In the genomic region with DNA sequence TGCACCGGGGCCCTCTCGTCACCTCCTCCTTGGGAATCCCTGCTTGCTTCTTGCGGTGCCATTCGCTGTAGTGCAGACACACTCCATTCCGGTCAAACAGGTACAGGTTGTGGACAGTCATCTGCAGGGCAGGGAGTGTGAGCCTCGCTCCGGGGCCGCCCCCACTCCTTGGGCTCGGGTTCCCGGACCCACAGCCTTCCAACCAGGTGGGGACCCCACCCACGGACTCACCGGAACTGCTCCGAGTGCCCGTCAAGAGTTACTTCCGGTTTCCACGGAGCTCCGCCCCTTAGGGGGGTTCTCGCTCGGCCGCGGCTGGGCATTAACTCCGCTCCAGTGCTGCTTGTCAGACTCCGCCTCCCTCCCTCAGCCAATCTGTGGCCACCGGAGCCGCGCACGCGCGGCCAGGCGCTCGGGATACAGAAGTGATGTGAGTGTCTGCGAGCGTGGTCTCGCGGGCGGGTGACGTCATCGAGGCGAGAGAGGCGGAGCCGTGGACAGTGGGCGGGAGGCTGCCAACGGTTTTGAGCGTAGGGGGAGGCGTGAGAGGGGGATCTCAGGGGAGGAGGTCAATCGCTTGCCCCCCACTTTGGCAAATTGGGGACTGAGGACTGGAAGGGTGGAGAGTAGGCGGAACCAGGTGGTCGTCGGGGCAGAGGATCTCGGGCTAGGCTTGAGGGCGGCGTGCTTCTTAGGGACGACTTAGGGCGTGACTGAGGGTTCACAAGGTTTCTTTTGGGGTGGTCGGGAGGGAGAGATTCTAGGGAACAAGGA, we compare ENCODE assay signal across 8 cellular contexts. TPM values are rescaled to one million over a fixed set of nuclear protein-coding genes. Genes with fewer than 3 reads are reported as not detected.
DNase-seq lines count a peak whose midpoint lies in the region; ATAC-seq lines count a peak whose summit lies in the region.

A gene with protein sequence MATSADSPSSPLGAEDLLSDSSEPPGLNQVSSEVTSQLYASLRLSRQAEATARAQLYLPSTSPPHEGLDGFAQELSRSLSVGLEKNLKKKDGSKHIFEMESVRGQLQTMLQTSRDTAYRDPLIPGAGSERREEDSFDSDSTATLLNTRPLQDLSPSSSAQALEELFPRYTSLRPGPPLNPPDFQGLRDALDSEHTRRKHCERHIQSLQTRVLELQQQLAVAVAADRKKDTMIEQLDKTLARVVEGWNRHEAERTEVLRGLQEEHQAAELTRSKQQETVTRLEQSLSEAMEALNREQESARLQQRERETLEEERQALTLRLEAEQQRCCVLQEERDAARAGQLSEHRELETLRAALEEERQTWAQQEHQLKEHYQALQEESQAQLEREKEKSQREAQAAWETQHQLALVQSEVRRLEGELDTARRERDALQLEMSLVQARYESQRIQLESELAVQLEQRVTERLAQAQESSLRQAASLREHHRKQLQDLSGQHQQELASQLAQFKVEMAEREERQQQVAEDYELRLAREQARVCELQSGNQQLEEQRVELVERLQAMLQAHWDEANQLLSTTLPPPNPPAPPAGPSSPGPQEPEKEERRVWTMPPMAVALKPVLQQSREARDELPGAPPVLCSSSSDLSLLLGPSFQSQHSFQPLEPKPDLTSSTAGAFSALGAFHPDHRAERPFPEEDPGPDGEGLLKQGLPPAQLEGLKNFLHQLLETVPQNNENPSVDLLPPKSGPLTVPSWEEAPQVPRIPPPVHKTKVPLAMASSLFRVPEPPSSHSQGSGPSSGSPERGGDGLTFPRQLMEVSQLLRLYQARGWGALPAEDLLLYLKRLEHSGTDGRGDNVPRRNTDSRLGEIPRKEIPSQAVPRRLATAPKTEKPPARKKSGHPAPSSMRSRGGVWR (plus strand): TSS at position 498 of the 774 bp plus-strand sequence. CDS start 874 bp downstream, outside the sequence.
Gene TRAPPC1 (minus strand): TSS at position 238 of the 774 bp plus-strand sequence. CDS start 117 bp downstream, at position 121.

- H3K4me1 ChIP-seq in BLaER1 treated with 17β-estradiol and CSF1 and Interleukin-3, amounts not matched to agents 10 nM and 100 nM: peaks cover 35 to 59% (median 51%) of the 10 kb centered on the region in 10 experiments

- DNase-seq in NCI-H748 (lab: John Stamatoyannopoulos, UW; ENCODE audit: unreplicated experiment): peak; percentile 100
- DNase-seq in activated CD4-positive, alpha-beta T cell treated with anti-CD3 and anti-CD28 coated beads, Interleukin-2, amount 50 U/mL, for 1 hour: peak; percentile 99
- peak; percentile 90 for DNase-seq in cortex of kidney (lab: John Stamatoyannopoulos, UW)
- DNase-seq in left lobe of liver (ENCODE audit: low spot score): peak; percentile 100
- peak; percentile 99 for DNase-seq in stimulated activated CD4-positive, alpha-beta T cell treated with anti-CD3 and anti-CD28 coated beads, Interleukin-2, amount 100 ng/mL, for 4 hours (ENCODE audit: low read depth)

- peaks cover 22 to 36% (median 28%) of the 10 kb centered on the region in 11 experiments for H3K36me3 ChIP-seq in BLaER1 treated with 17β-estradiol and CSF1 and Interleukin-3, amounts not matched to agents 10 nM and 100 nM

- H4K20me1 ChIP-seq in BLaER1 treated with 17β-estradiol and CSF1 and Interleukin-3, amounts not matched to agents 10 nM and 100 nM: peaks cover 0 to 7% (median 0%) of the 10 kb centered on the region in 11 experiments; a peak in 2 of 22 replicates

- peak within 1 kb of the TSS; percentile 70 to 96 (median 90) for H3K4me3 ChIP-seq in BLaER1 treated with 17β-estradiol and CSF1 and Interleukin-3, amounts not matched to agents 10 nM and 100 nM

- peak within 1 kb of the TSS; percentile 73 to 95 (median 89) for H3K27ac ChIP-seq in BLaER1 treated with 17β-estradiol and CSF1 and Interleukin-3, amounts not matched to agents 10 nM and 100 nM

- H3K9me3 ChIP-seq in BLaER1 treated with 17β-estradiol and CSF1 and Interleukin-3, amounts not matched to agents 10 nM and 100 nM (replicated peaks in 1 of 11): no peaks in the 10 kb centered on the region

- no peaks in the 10 kb centered on the region for H3K27me3 ChIP-seq in BLaER1 treated with 17β-estradiol and CSF1 and Interleukin-3, amounts not matched to agents 10 nM and 100 nM

- peak; percentile 95 for ATAC-seq in GM19351 (IDR thresholded peaks at IDR 0.05; ENCODE audit: unreplicated experiment)
- ATAC-seq in HG03521 (IDR thresholded peaks at IDR 0.05; ENCODE audit: unreplicated experiment): peak; percentile 96
- peak; percentile 99 for ATAC-seq in left lobe of liver

- H3K4me2 ChIP-seq in BLaER1 treated with 17β-estradiol and CSF1 and Interleukin-3, amounts not matched to agents 10 nM and 100 nM: peak within 1 kb of the TSS; percentile 88 to 99 (median 96)

- peak within 1 kb of the TSS; percentile 83 to 94 (median 90) for H3K9ac ChIP-seq in BLaER1 treated with 17β-estradiol and CSF1 and Interleukin-3, amounts not matched to agents 10 nM and 100 nM

RNA-seq across cellular contexts. Expression of the first gene that starts in this region (rescaled TPM):
- total RNA-seq in left lobe of liver: 8.9 TPM

RNA-seq across cellular contexts. Expression of gene TRAPPC1, which starts in this region (rescaled TPM):
- total RNA-seq in left lobe of liver: 41.1 TPM

Comparison
In these comparisons a context has a peak if more than half of its experiments do, and no peak if none do; other contexts are left out.
1. Peak in every context shown above with its lines: DNase-seq, ATAC-seq, H3K4me3 ChIP-seq and H3K27ac ChIP-seq.